30 cellular contexts compared by ENCODE assay signal in the genomic region with DNA sequence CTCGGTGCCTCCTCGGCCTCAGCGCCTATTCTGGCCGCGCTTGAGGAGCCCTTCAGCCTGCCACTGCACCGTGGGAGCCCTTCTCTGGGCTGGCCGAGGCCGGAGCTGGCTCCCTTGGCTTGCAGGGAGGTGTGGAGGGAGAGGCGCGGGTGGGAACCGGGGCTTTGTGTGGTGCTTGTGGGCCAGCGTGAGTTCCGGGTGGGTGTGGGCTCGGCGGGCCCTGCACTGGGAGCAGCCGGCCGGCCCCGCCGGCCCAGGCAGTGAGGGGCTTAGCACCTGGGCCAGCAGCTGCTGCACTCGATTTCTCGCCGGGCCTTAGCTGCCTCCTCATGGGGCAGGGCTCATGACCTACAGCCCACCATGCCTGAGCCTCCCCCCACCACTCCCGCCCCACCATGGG. TPM values are rescaled to one million over a fixed set of nuclear protein-coding genes. Genes with fewer than 3 reads are reported as not detected.
"Had no signal": no experiment of that assay in that cellular context is flagged by ENCODE, and none has a peak within 500 bp of the region (broad histone marks: within the 10 kb centered on the region; RNA-seq: fewer than 3 reads in every experiment).

No MANE protein-coding gene starts in this region.

- ATAC-seq: stimulated activated effector memory CD8-positive, alpha-beta T cell treated with anti-CD3 and anti-CD28 coated beads, Interleukin-12 subunit alpha, Interleukin-12 subunit beta, amount 100 ng/mL, for 72 hours; stimulated activated memory B cell treated with anti-CD40 and anti-IgM and Interleukin-4, amounts not matched to agents 10 μg/mL and 1 μg/mL and 100 μg/mL, for 72 hours; stimulated activated naive B cell treated with anti-CD40 and anti-IgM and Interleukin-4, amounts not matched to agents 10 μg/mL and 1 μg/mL and 100 μg/mL, for 72 hours; stimulated activated naive CD8-positive, alpha-beta T cell treated with anti-CD3 and anti-CD28 coated beads, Interleukin-15, amount 100 ng/mL, for 72 hours; stimulated activated naive CD8-positive, alpha-beta T cell treated with anti-CD3 and anti-CD28 coated beads, Interleukin-15, Interleukin-2, amounts not matched to agents 100 U/mL and 50 U/mL, for 24 hours; upper lobe of right lung had no signal

- H3K27ac ChIP-seq: stomach, suprapubic skin, testis, thoracic aorta, thyroid gland, tibial artery, tibial nerve, transverse colon, upper lobe of left lung, upper lobe of right lung, uterus, vagina had no signal

- H3K36me3 ChIP-seq: stomach, suprapubic skin, thoracic aorta, thyroid gland, tibial artery, tibial nerve, transverse colon, upper lobe of left lung, upper lobe of right lung, uterus, vagina had no signal

- H3K4me1 ChIP-seq: stomach, suprapubic skin, testis, thyroid gland, tibial artery, tibial nerve, transverse colon, upper lobe of left lung, upper lobe of right lung, uterus, vagina had no signal

- H3K9me3 ChIP-seq: suprapubic skin, testis, thoracic aorta, thyroid gland, tibial artery, transverse colon, upper lobe of left lung, upper lobe of right lung, uterus, vagina had no signal

- H3K4me3 ChIP-seq: stomach, suprapubic skin, testis, thoracic aorta, thyroid gland, tibial artery, tibial nerve, transverse colon, upper lobe of left lung, upper lobe of right lung, uterus, vagina had no signal

- H3K27me3 ChIP-seq: stomach, suprapubic skin, testis, thyroid gland, tibial artery, tibial nerve, transverse colon, upper lobe of left lung, upper lobe of right lung, uterus, vagina had no signal

- DNase-seq: stimulated activated CD4-positive, alpha-beta T cell treated with anti-CD3 and anti-CD28 coated beads, Interleukin-2, amount 100 ng/mL, for 48 hours; stimulated activated CD4-positive, alpha-beta T cell treated with anti-CD3 and anti-CD28 coated beads, Interleukin-4, amount 100 ng/mL, for 1 hour; stimulated activated CD4-positive, alpha-beta T cell treated with anti-CD3 and anti-CD28 coated beads, Interleukin-4, amount 100 ng/mL, for 24 hours; stimulated activated CD4-positive, alpha-beta T cell treated with anti-CD3 and anti-CD28 coated beads, Interleukin-4, amount 100 ng/mL, for 4 hours; stimulated activated CD8-positive, alpha-beta memory T cell treated with anti-CD3 and anti-CD28 coated beads, Interleukin-4, amount 100 ng/mL, for 48 hours; stimulated activated naive B cell treated with anti-CD40 and anti-IgM and Interleukin-4, amounts not matched to agents 10 μg/mL and 1 μg/mL and 100 μg/mL, for 72 hours; stimulated activated naive CD4-positive, alpha-beta T cell; stimulated activated naive CD4-positive, alpha-beta T cell treated with Interleukin-2 at 50 U/mL for 16 hours; stimulated activated naive CD8-positive, alpha-beta T cell treated with anti-CD3 and anti-CD28 coated beads, Interleukin-15, amount 100 ng/mL, for 72 hours; stimulated activated naive CD8-positive, alpha-beta T cell treated with anti-CD3 and anti-CD28 coated beads, Interleukin-15, Interleukin-2, amounts not matched to agents 100 U/mL and 50 U/mL, for 24 hours; stomach; substantia nigra; testis; thyroid gland; tibial artery; transverse colon; trophoblast cell; upper lobe of right lung; uterus had no signal

RNA-seq across cellular contexts. Expression of a gene that starts 26.6 kb away (rescaled TPM):
- total RNA-seq: stomach, subcutaneous adipose tissue, suprapubic skin, temporal lobe, thoracic aorta, tibial nerve, transverse colon, upper lobe of left lung, upper lobe of right lung, ureter, urinary bladder, uterus, vagina had no signal
